9 cellular contexts compared by ENCODE assay signal in the genomic region with DNA sequence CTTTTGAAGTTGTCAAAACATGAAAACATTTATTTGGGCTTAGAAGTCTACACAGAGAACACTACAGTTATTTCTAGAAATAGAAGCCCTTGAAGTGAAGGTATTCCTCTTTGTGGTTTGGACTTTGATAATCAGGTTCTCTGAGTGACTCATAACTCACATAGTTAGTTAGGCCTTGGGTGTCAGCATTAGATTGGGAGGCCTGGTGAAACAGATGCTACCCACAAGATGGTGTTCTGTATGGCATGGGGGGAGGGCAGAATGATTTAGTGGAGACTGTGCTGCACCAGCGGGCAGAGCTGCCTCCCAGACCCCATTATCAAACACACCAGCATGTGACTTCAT.
DNase-seq lines count a peak whose midpoint lies in the region; ATAC-seq and TF ChIP-seq lines count a peak whose summit lies in the region.
"Had no signal": no experiment of that assay in that cellular context is flagged by ENCODE, and none has a peak within 500 bp of the region (broad histone marks: within the 10 kb centered on the region; RNA-seq: fewer than 3 reads in every experiment).

No MANE protein-coding gene starts in this region.

- H3K4me1 ChIP-seq in HCT116 (ENCODE audit: control insufficient read depth in 1 of 2, insufficient read depth in 2 of 2, low read length in 2 of 2), result peaks cover 25 to 49% of the 10 kb centered on the region in 2 experiments
- H3K4me1 ChIP-seq in Loucy (ENCODE audit: insufficient read depth, low read length, poor library complexity, severe bottlenecking), result peaks cover 16% of the 10 kb centered on the region
- no peaks in the 10 kb centered on the region for H3K4me1 ChIP-seq in CD8-positive, alpha-beta T cell (ENCODE audit: insufficient read depth, low read length)
- no peaks in the 10 kb centered on the region for H3K4me1 ChIP-seq in CD8-positive, alpha-beta memory T cell (ENCODE audit: insufficient read depth, low read length)
- H3K4me1 ChIP-seq: A549 had no signal

- H3K4me2 ChIP-seq in HCT116 (ENCODE audit: low read length) (peak overlapping the region; percentile 49), Loucy (ENCODE audit: low read depth, low read length, poor library complexity, severe bottlenecking) (peak overlapping the region; percentile 38)
- H3K4me2 ChIP-seq: A549 had no signal

- intact Hi-C loops in HCT116 (cut with micrococcal nuclease), result no loop called here
- intact Hi-C loops in CD8-positive, alpha-beta T cell (cut with DNase I, micrococcal nuclease), result no loop called here

- DNase-seq in NCI-H2196 (lab: John Stamatoyannopoulos, UW; ENCODE audit: unreplicated experiment), result peak; percentile 26
- no peak for DNase-seq in NCI-H2196 treated with DMSO at 0.1 percent for 48 hours (lab: John Stamatoyannopoulos, UW; ENCODE audit: unreplicated experiment)
- no peak for DNase-seq in HCT116 (ENCODE audit: low read depth, low spot score)
- DNase-seq in neural crest cell (ENCODE audit: low read depth, low spot score), result no peak
- DNase-seq in CD8-positive, alpha-beta T cell, result no peak
- DNase-seq in hypothalamus (lab: John Stamatoyannopoulos, UW), result no peak
- DNase-seq in CD8-positive, alpha-beta memory T cell, result no peak

- no peaks in the 10 kb centered on the region for H3K36me3 Mint-ChIP-seq in neural crest cell (ENCODE audit: low read depth)
- H3K36me3 Mint-ChIP-seq in CD8-positive, alpha-beta T cell, result no peaks in the 10 kb centered on the region
- no peaks in the 10 kb centered on the region for H3K36me3 Mint-ChIP-seq in CD8-positive, alpha-beta memory T cell

- H3K36me3 ChIP-seq in HCT116 (ENCODE audit: control insufficient read depth in 1 of 2, insufficient read depth in 2 of 2, low read length in 2 of 2), result no peaks in the 10 kb centered on the region
- no peaks in the 10 kb centered on the region for H3K36me3 ChIP-seq in Loucy (ENCODE audit: insufficient read depth, low read length)
- no peaks in the 10 kb centered on the region for H3K36me3 ChIP-seq in CD8-positive, alpha-beta T cell (ENCODE audit: insufficient read depth, low read length)
- H3K36me3 ChIP-seq in CD8-positive, alpha-beta memory T cell (ENCODE audit: insufficient read depth, low read length), result no peaks in the 10 kb centered on the region

- no peak for TF ChIP-seq CTCF in HCT116 (IDR thresholded peaks at IDR 0.05 in 2 of 3, conservative IDR thresholded peaks at IDR 0.05 in 1 of 3; ENCODE audit: borderline replicate concordance in 1 of 3, insufficient read depth in 1 of 3, low read depth in 2 of 3, low read length in 2 of 3)
- TF ChIP-seq CTCF in Loucy (conservative IDR thresholded peaks at IDR 0.05; ENCODE audit: low read length), result no peak
- TF ChIP-seq CTCF in neural crest cell (conservative IDR thresholded peaks at IDR 0.05), result no peak
- TF ChIP-seq CTCF in CD8-positive, alpha-beta T cell (IDR thresholded peaks at IDR 0.05), result no peak

- peak overlapping the region; percentile 92 for H3K27ac Mint-ChIP-seq in neural crest cell (ENCODE audit: unreplicated experiment)
- H3K27ac Mint-ChIP-seq in CD8-positive, alpha-beta T cell, result no peak overlapping the region
- H3K27ac Mint-ChIP-seq in CD8-positive, alpha-beta memory T cell, result no peak overlapping the region

- H3K79me2 ChIP-seq in HCT116 (ENCODE audit: insufficient read depth, low read length) (no peaks in the 10 kb centered on the region), Loucy (ENCODE audit: insufficient read depth, low read length) (no peaks in the 10 kb centered on the region)

- no peaks in the 10 kb centered on the region for H3F3A ChIP-seq in Loucy (ENCODE audit: low read depth)

- no peak for TF ChIP-seq RAD21 in HCT116 (IDR thresholded peaks at IDR 0.05; ENCODE audit: low read depth)

- H3K27ac ChIP-seq in HCT116 (ENCODE audit: low read depth, low read length), result peak overlapping the region; percentile 8; the same call in 1 of the 2 replicates
- no peak overlapping the region for H3K27ac ChIP-seq in CD8-positive, alpha-beta T cell (ENCODE audit: low read depth, low read length)
- no peak overlapping the region for H3K27ac ChIP-seq in CD8-positive, alpha-beta memory T cell (ENCODE audit: low read depth, low read length)
- H3K27ac ChIP-seq: A549 had no signal

- no peak overlapping the region for H3K4me3 Mint-ChIP-seq in neural crest cell
- H3K4me3 Mint-ChIP-seq in CD8-positive, alpha-beta T cell, result no peak overlapping the region
- no peak overlapping the region for H3K4me3 Mint-ChIP-seq in CD8-positive, alpha-beta memory T cell

- H2AFZ ChIP-seq in HCT116 (ENCODE audit: low read depth, low read length, poor library complexity, severe bottlenecking) (no peak overlapping the region), Loucy (ENCODE audit: low read length) (no peak overlapping the region)

- H3K27me3 ChIP-seq in HCT116 (ENCODE audit: insufficient read depth, low read length) (no peaks in the 10 kb centered on the region), Loucy (ENCODE audit: insufficient read depth, low read length, poor library complexity, severe bottlenecking) (no peaks in the 10 kb centered on the region)
- H3K27me3 ChIP-seq in CD8-positive, alpha-beta T cell (ENCODE audit: insufficient read depth, low read length), result no peaks in the 10 kb centered on the region
- no peaks in the 10 kb centered on the region for H3K27me3 ChIP-seq in CD8-positive, alpha-beta memory T cell (ENCODE audit: insufficient read depth, low read length, poor library complexity, severe bottlenecking)

- peaks cover 5% of the 10 kb centered on the region for H3K27me3 Mint-ChIP-seq in neural crest cell (ENCODE audit: low read depth)
- no peaks in the 10 kb centered on the region for H3K27me3 Mint-ChIP-seq in CD8-positive, alpha-beta T cell (ENCODE audit: low read depth)
- H3K27me3 Mint-ChIP-seq in CD8-positive, alpha-beta memory T cell, result peaks cover 3 to 4% of the 10 kb centered on the region in 2 donors

- H3K9me2 ChIP-seq in HCT116 (ENCODE audit: insufficient read depth) (no peaks in the 10 kb centered on the region), Loucy (replicated peaks; ENCODE audit: low read depth, low read length) (no peaks in the 10 kb centered on the region)

- peak; percentile 67 for ATAC-seq in HCT116
- ATAC-seq in CD8-positive, alpha-beta T cell, result no peak
- ATAC-seq: A549 had no signal

- H3K4me1 Mint-ChIP-seq in neural crest cell, result peaks cover 57% of the 10 kb centered on the region
- no peaks in the 10 kb centered on the region for H3K4me1 Mint-ChIP-seq in CD8-positive, alpha-beta T cell (ENCODE audit: low read depth)
- H3K4me1 Mint-ChIP-seq in CD8-positive, alpha-beta memory T cell, result peaks cover 0 to 1% (median 0%) of the 10 kb centered on the region in 3 donors

- H3K9ac ChIP-seq in HCT116 (ENCODE audit: low read length), result no peak overlapping the region
- no peak overlapping the region for H3K9ac ChIP-seq in Loucy (ENCODE audit: low read depth, low read length, poor library complexity, severe bottlenecking)

- no peak for TF ChIP-seq POLR2A in HCT116 (IDR thresholded peaks at IDR 0.05; ENCODE audit: borderline replicate concordance, extremely low read depth, insufficient read depth, insufficient read length)

- H4K20me1 ChIP-seq in HCT116 (ENCODE audit: insufficient read depth), result no peaks in the 10 kb centered on the region
- H4K20me1 ChIP-seq in Loucy (ENCODE audit: insufficient read depth, low read length, poor library complexity, severe bottlenecking), result no peaks in the 10 kb centered on the region

- H3K9me3 ChIP-seq in HCT116 (ENCODE audit: control insufficient read depth in 1 of 2, insufficient read depth in 1 of 2, low read depth in 1 of 2, low read length in 2 of 2) (no peaks in the 10 kb centered on the region), Loucy (ENCODE audit: insufficient read depth, low read depth, low read length) (no peaks in the 10 kb centered on the region)
- H3K9me3 ChIP-seq in CD8-positive, alpha-beta T cell (ENCODE audit: low read length), result no peaks in the 10 kb centered on the region
- no peaks in the 10 kb centered on the region for H3K9me3 ChIP-seq in CD8-positive, alpha-beta memory T cell (ENCODE audit: low read length)
- H3K9me3 ChIP-seq: A549 had no signal

- BruUV-seq in HCT116 (replicated peaks; lab: Mats Ljungman, UMichigan), result no TSS peak

- POLR2A ChIA-PET in HCT116 (lab: Charles Lee), result no interaction called here
- POLR2A ChIA-PET in CD8-positive, alpha-beta T cell (lab: Charles Lee), result no interaction called here
- POLR2A ChIA-PET in CD8-positive, alpha-beta memory T cell (lab: Charles Lee), result no interaction called here

- H3K4me3 ChIP-seq in HCT116 (replicated peaks in 1 of 2; ENCODE audit: low read depth in 1 of 2, low read length in 2 of 2) (no peak overlapping the region), Loucy (ENCODE audit: low read length, poor library complexity, severe bottlenecking) (no peak overlapping the region)
- no peak overlapping the region for H3K4me3 ChIP-seq in CD8-positive, alpha-beta T cell (ENCODE audit: low read depth, low read length)
- H3K4me3 ChIP-seq in CD8-positive, alpha-beta memory T cell (ENCODE audit: low read length), result no peak overlapping the region
- H3K4me3 ChIP-seq: A549 had no signal

- RAD21 ChIA-PET in HCT116 (lab: Charles Lee; ENCODE audit: low non-redundant PET in 1 of 2, low total read pairs in 2 of 2, uncharacterized antibody in 2 of 2, unreplicated experiment in 2 of 2), result interaction anchor here in 1 of 2 experiments (0.7 kb wide), 1 partner anchor 1704 kb away, joined by 4 read pairs; no protein-coding TSS in a partner anchor

- CTCF ChIA-PET in HCT116 (lab: Charles Lee), result no interaction called here
- CTCF ChIA-PET in CD8-positive, alpha-beta T cell (lab: Charles Lee), result interaction anchor here (1.2 to 1.6 kb wide), 2 partner anchors 10 to 42 kb away, joined by 4 to 5 read pairs; no protein-coding TSS in a partner anchor
- CTCF ChIA-PET in CD8-positive, alpha-beta memory T cell (lab: Charles Lee), result no interaction called here

- H3K9me3 Mint-ChIP-seq in neural crest cell, result no peaks in the 10 kb centered on the region
- H3K9me3 Mint-ChIP-seq in CD8-positive, alpha-beta T cell, result no peaks in the 10 kb centered on the region
- H3K9me3 Mint-ChIP-seq in CD8-positive, alpha-beta memory T cell, result no peaks in the 10 kb centered on the region

TF ChIP-seq in HCT116, 20 proteins besides CTCF, POLR2A, EP300 and RAD21:
- TF ChIP-seq ZNF274 (IDR thresholded peaks at IDR 0.05; ENCODE audit: low read depth, low read length) (no peak), FOSL1 (IDR thresholded peaks at IDR 0.05; ENCODE audit: low read depth) (peak; percentile 36; the same call in 1 of the 2 replicates), POLR2AphosphoS5 (IDR thresholded peaks at IDR 0.05; ENCODE audit: low read depth, low read length) (no peak), CBX3 (IDR thresholded peaks at IDR 0.05; ENCODE audit: low read depth) (no peak), JUND (IDR thresholded peaks at IDR 0.05) (no peak)
